Comparison of ENCODE assay signal across 15 cellular contexts in genomic region chr1:178486100-178487069, GRCh38. TPM values are rescaled to one million over a fixed set of nuclear protein-coding genes. Genes with fewer than 3 reads are reported as not detected.
DNase-seq lines count a peak whose midpoint lies in the region; ATAC-seq and TF ChIP-seq lines count a peak whose summit lies in the region.
"Had no signal": no experiment of that assay in that cellular context is flagged by ENCODE, and none has a peak within 500 bp of the region (broad histone marks: within the 10 kb centered on the region; RNA-seq: fewer than 3 reads in every experiment).

No MANE protein-coding gene starts in this region.

- no peaks in the 10 kb centered on the region for H3K9me3 ChIP-seq in adipocyte (ENCODE audit: control insufficient read depth, low read length)
- no peaks in the 10 kb centered on the region for H3K9me3 ChIP-seq in heart left ventricle

- TF ChIP-seq POLR2A in heart left ventricle (IDR thresholded peaks at IDR 0.05), result no peak

- H3K36me3 ChIP-seq in adipocyte (ENCODE audit: control insufficient read depth, insufficient read depth, low read length, severe bottlenecking), result peaks cover 9% of the 10 kb centered on the region
- H3K36me3 ChIP-seq in heart left ventricle, result peaks cover 0 to 13% (median 0%) of the 10 kb centered on the region in 9 donors
- H3K36me3 ChIP-seq: WERI-Rb-1 had no signal

- no peak overlapping the region for H3K27ac ChIP-seq in heart left ventricle
- H3K27ac ChIP-seq: WERI-Rb-1 had no signal

- peak overlapping the region; percentile 9; the same call in 1 of the 2 replicates for H3K4me3 ChIP-seq in AG10803 (ENCODE audit: low read length)
- H3K4me3 ChIP-seq in adipocyte (ENCODE audit: low read length), result peak overlapping the region; percentile 67
- peak overlapping the region; percentile 9 to 57 (median 48) for H3K4me3 ChIP-seq in heart left ventricle

- DNase-seq in AG10803 (ENCODE audit: low read depth) (no peak), adipocyte (ENCODE audit: low read depth) (no peak), heart left ventricle (no peak), retina (peak; percentile 73), MV-4-11 (lab: John Stamatoyannopoulos, UW) (no peak)
- no peak for DNase-seq in activated CD8-positive, alpha-beta memory T cell treated with anti-CD3 and anti-CD28 coated beads, Interleukin-2, amount 50 U/mL, for 4 hours
- DNase-seq: activated T-cell treated with anti-CD3 and anti-CD28 coated beads for 4 hours, NCI-H69, SIG-M5, WERI-Rb-1 had no signal

- H3K27me3 ChIP-seq in adipocyte (replicated peaks; ENCODE audit: control insufficient read depth, insufficient read depth, low read length) (no peaks in the 10 kb centered on the region), heart left ventricle (no peaks in the 10 kb centered on the region)

- TF ChIP-seq CTCF in AG10803 (conservative IDR thresholded peaks at IDR 0.05; ENCODE audit: low read length) (no peak), heart left ventricle (IDR thresholded peaks at IDR 0.05) (no peak)

- peak overlapping the region; percentile 54 for H3K9ac ChIP-seq in adipocyte (ENCODE audit: low read length)

- 26 to 60% (median 35%) methylated on average over 24 to 54 of the region's 54 CpGs for WGBS in heart left ventricle, 4 donors

- H3K4me1 ChIP-seq in adipocyte (ENCODE audit: control insufficient read depth, insufficient read depth, low read length), result peaks cover 14% of the 10 kb centered on the region
- peaks cover 0 to 22% (median 7%) of the 10 kb centered on the region in 12 donors for H3K4me1 ChIP-seq in heart left ventricle

- intact Hi-C loops in heart left ventricle (cut with DNase I), result no loop called here

- ATAC-seq in heart left ventricle, result peak in 3 of 4 donors; percentile 21 to 56 (median 51)
- ATAC-seq in HG02938 (IDR thresholded peaks at IDR 0.05; ENCODE audit: unreplicated experiment), result no peak
- no peak for ATAC-seq in HG03175 (IDR thresholded peaks at IDR 0.05; ENCODE audit: unreplicated experiment)

RNA-seq across cellular contexts. Expression of gene CLEC20A, which starts 10.4 kb away (rescaled TPM):
- total RNA-seq in heart left ventricle, result under 1 TPM in 1 of 9 donors, not detected in 8; 0.23 TPM
- polyA plus RNA-seq in heart left ventricle, result not detected
- total RNA-seq: A673, epithelial cell of proximal tubule, neural crest cell had no signal

RNA-seq across cellular contexts. Expression of gene TEX35, which starts 26.5 kb away (rescaled TPM):
- not detected for total RNA-seq in heart left ventricle
- not detected for polyA plus RNA-seq in heart left ventricle
- total RNA-seq: A673, epithelial cell of proximal tubule, neural crest cell had no signal

Comparison
In these comparisons a context has a peak if more than half of its experiments do, and no peak if none do; other contexts are left out.
1. H3K4me3 ChIP-seq: peak in every context shown above with its lines; median percentile 67 in adipocyte; 48 in heart left ventricle; 9 in AG10803.
2. ATAC-seq: peak in heart left ventricle (3 of 4); none in HG02938 (single experiment) and HG03175 (single experiment).